8 cellular contexts compared by ENCODE assay signal in the genomic region with DNA sequence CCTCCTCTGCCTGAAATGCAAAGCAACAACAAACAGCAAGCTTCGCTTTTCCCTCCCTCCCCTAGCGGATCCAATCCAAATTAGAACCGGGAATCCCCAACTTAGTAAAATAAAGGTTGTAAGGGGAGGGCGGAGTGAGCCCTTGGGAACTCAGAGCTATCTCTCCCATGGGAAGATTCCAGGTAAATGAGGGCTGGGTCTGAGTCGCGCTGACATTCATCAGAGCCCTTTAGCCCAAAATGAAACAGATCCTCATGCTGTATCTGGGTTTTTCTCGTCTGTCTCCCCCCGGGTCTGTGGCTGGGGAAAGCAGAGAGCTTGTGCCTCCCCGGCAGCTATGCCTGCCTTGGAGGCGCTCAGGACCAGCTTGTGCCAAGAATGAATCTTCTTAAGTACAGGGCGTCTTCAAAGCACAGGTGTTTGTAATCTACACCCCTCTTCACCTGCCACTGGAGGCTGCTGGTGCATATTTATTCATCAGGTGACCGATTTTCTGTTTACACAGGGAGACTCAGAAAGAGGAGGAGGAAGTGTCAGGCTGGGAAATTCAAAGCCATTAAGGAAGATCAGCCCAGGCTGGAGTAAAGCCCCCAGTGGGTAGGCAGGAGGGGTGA. TPM values are rescaled to one million over a fixed set of nuclear protein-coding genes. Genes with fewer than 3 reads are reported as not detected.
A peak's percentile ranks its signal among the peaks of the same experiment; 100 is the strongest.
DNase-seq lines count a peak whose midpoint lies in the region; ATAC-seq, FAIRE-seq and TF ChIP-seq lines count a peak whose summit lies in the region.

No MANE protein-coding gene starts in this region.

- no peak for FAIRE-seq in H1 (lab: Jason Lieb, UNC)

- H2BK15ac ChIP-seq in H1 (ENCODE audit: low read length) = no peak overlapping the region; the same call in 1 of the 2 replicates

- no peak overlapping the region for H4K8ac ChIP-seq in H1 (ENCODE audit: extremely low read depth, insufficient read depth, low read length)

- no peak overlapping the region for H2AFZ ChIP-seq in H1 (ENCODE audit: low read length)

- TF ChIP-seq CTCF in H1 (IDR thresholded peaks at IDR 0.05; ENCODE audit: control extremely low read depth in 1 of 3, insufficient read depth in 1 of 3, low read depth in 1 of 3, low read length in 3 of 3) (no peak), neural crest cell (conservative IDR thresholded peaks at IDR 0.05) (no peak)

- no peak overlapping the region for H3K56ac ChIP-seq in H1 (replicated peaks; ENCODE audit: insufficient read length, low read depth, low read length)

- H3K36me3 ChIP-seq in H1 (ENCODE audit: control insufficient read depth in 2 of 4, insufficient read depth in 4 of 4, low read length in 3 of 4) = no peaks in the 10 kb centered on the region

- H3K4me1 Mint-ChIP-seq in activated T-cell treated with anti-CD3 and anti-CD28 coated beads, Interleukin-2, amount 50 U/mL, for 24 hours (ENCODE audit: low read depth) = peaks cover 45% of the 10 kb centered on the region
- peaks cover 59% of the 10 kb centered on the region for H3K4me1 Mint-ChIP-seq in neural crest cell

- H2BK120ac ChIP-seq in H1 (replicated peaks; ENCODE audit: low read depth, low read length) = no peak overlapping the region

- POLR2A ChIA-PET in H1 (lab: Charles Lee; ENCODE audit: partially characterized antibody) = interaction anchor here (1.1 to 2.4 kb wide), 6 partner anchors 10 to 100 kb away, joined by 3 to 9 read pairs (median 3); no protein-coding TSS in a partner anchor

- 0 out of 2 replicates have a peak overlapping the region, but pooled peaks have one; percentile 7 for H2BK12ac ChIP-seq in H1 (ENCODE audit: low read depth, low read length)

- ATAC-seq in HG03571 (IDR thresholded peaks at IDR 0.05; ENCODE audit: unreplicated experiment) = no peak

- TF ChIP-seq RAD21 in H1 (IDR thresholded peaks at IDR 0.05 in 1 of 2, conservative IDR thresholded peaks at IDR 0.05 in 1 of 2; ENCODE audit: low read depth in 2 of 2, low read length in 2 of 2) = no peak

- H3K23me2 ChIP-seq in H1 (ENCODE audit: low read depth, low read length) = peaks cover 29% of the 10 kb centered on the region

- H3K27me3 Mint-ChIP-seq in activated T-cell treated with anti-CD3 and anti-CD28 coated beads, Interleukin-2, amount 50 U/mL, for 24 hours = no peaks in the 10 kb centered on the region
- H3K27me3 Mint-ChIP-seq in neural crest cell (ENCODE audit: low read depth) = peaks cover 58% of the 10 kb centered on the region

- H3K27ac Mint-ChIP-seq in activated T-cell treated with anti-CD3 and anti-CD28 coated beads, Interleukin-2, amount 50 U/mL, for 24 hours = peak overlapping the region; percentile 63
- H3K27ac Mint-ChIP-seq in neural crest cell (ENCODE audit: unreplicated experiment) = no peak overlapping the region

- H3K9ac ChIP-seq in H1 (replicated peaks in 1 of 4; ENCODE audit: extremely low read depth in 1 of 4, low read depth in 3 of 4, low read length in 3 of 4) = peak overlapping the region in 1 of 4 experiments; percentile 12; a peak in 2 of 7 replicates

- H3K4me3 Mint-ChIP-seq in activated T-cell treated with anti-CD3 and anti-CD28 coated beads, Interleukin-2, amount 50 U/mL, for 24 hours = peak overlapping the region; percentile 85
- H3K4me3 Mint-ChIP-seq in neural crest cell = peak overlapping the region; percentile 86

- CTCF ChIA-PET in H1 (lab: Charles Lee; ENCODE audit: partially characterized antibody) = interaction anchor here (0.6 to 3.5 kb wide), 31 partner anchors 10 to 251 kb away, joined by 3 to 30 read pairs (median 4); no protein-coding TSS in a partner anchor

- peaks cover 3 to 8% of the 10 kb centered on the region in 2 experiments for H4K20me1 ChIP-seq in H1 (replicated peaks in 1 of 2; ENCODE audit: control insufficient read depth in 1 of 2, insufficient read depth in 2 of 2, low read length in 2 of 2)

- H3K27me3 ChIP-seq in H1 (replicated peaks in 1 of 4; ENCODE audit: control insufficient read depth in 3 of 4, extremely low read depth in 1 of 4, insufficient read depth in 3 of 4, low read length in 3 of 4) = no peaks in the 10 kb centered on the region; a peak in 2 of 7 replicates

- H3K18ac ChIP-seq in H1 (ENCODE audit: extremely low read depth, low read length) = peak overlapping the region; percentile 75

- H3K9me3 Mint-ChIP-seq in activated T-cell treated with anti-CD3 and anti-CD28 coated beads, Interleukin-2, amount 50 U/mL, for 24 hours = no peaks in the 10 kb centered on the region
- no peaks in the 10 kb centered on the region for H3K9me3 Mint-ChIP-seq in neural crest cell

- no peak overlapping the region for H2AK5ac ChIP-seq in H1 (ENCODE audit: low read depth, low read length)

- H3K27ac ChIP-seq in H1 (ENCODE audit: low read depth, low read length) = no peak overlapping the region

- peak overlapping the region; percentile 26; the same call in 1 of the 2 replicates for H2BK5ac ChIP-seq in H1 (ENCODE audit: low read depth, low read length)

- 10% methylated on average over 12 of the region's 12 CpGs; no CpG with 5 or more reads in 1 of the 2 experiments for WGBS in H1 (ENCODE audit: extremely low coverage in 1 of 2, insufficient coverage in 1 of 2, insufficient read length in 1 of 2, insufficient replicate concordance in 2 of 2, low coverage in 1 of 2, low lambda C conversion rate in 2 of 2, missing lambda C conversion rate in 1 of 2), 2 experiments

- peak overlapping the region; percentile 54 to 98 (median 64); a peak in 7 of 8 replicates for H3K4me3 ChIP-seq in H1 (ENCODE audit: extremely low read depth in 1 of 4, insufficient read depth in 2 of 4, low read depth in 3 of 4, low read length in 4 of 4)

- no peak overlapping the region for H3K4ac ChIP-seq in H1 (replicated peaks; ENCODE audit: insufficient read length, low read depth, low read length)

- H3K23ac ChIP-seq in H1 (ENCODE audit: insufficient read length) = no peak overlapping the region

- TF ChIP-seq POLR2A in H1 (IDR thresholded peaks at IDR 0.05; ENCODE audit: control extremely low read depth in 1 of 2, low read depth in 2 of 2, low read length in 2 of 2) = no peak

- peaks cover 0 to 27% (median 20%) of the 10 kb centered on the region in 4 experiments; a peak in 6 of 7 replicates for H3K4me1 ChIP-seq in H1 (replicated peaks in 1 of 4; ENCODE audit: control insufficient read depth in 3 of 4, insufficient read depth in 4 of 4, low read length in 3 of 4)

- TF ChIP-seq EP300 in H1 (IDR thresholded peaks at IDR 0.05; ENCODE audit: borderline replicate concordance in 1 of 2, low read depth in 2 of 2, low read length in 2 of 2) = no peak

- peaks cover 10 to 41% of the 10 kb centered on the region in 2 experiments; a peak in 3 of 4 replicates for H3K79me2 ChIP-seq in H1 (ENCODE audit: control insufficient read depth in 1 of 2, insufficient read depth in 2 of 2, low read length in 2 of 2)

- H3K36me3 Mint-ChIP-seq in activated T-cell treated with anti-CD3 and anti-CD28 coated beads, Interleukin-2, amount 50 U/mL, for 24 hours (ENCODE audit: low read depth) = peaks cover 14% of the 10 kb centered on the region
- no peaks in the 10 kb centered on the region for H3K36me3 Mint-ChIP-seq in neural crest cell (ENCODE audit: low read depth)

- H3K4me2 ChIP-seq in H1 (ENCODE audit: insufficient read depth in 1 of 2, low read depth in 2 of 2, low read length in 2 of 2) = peak overlapping the region; percentile 82 to 95

- no peak overlapping the region for H4K5ac ChIP-seq in H1 (ENCODE audit: insufficient read length, low read depth, low read length)

- H3K79me1 ChIP-seq in H1 (ENCODE audit: low read depth, low read length) = peaks cover 13% of the 10 kb centered on the region

- H3K9me3 ChIP-seq in H1 (ENCODE audit: insufficient read depth in 2 of 2, low read depth in 1 of 2, low read length in 1 of 2) = no peaks in the 10 kb centered on the region

- no peak overlapping the region for H3K14ac ChIP-seq in H1 (ENCODE audit: insufficient read length)

- DNase-seq in activated T-cell treated with anti-CD3 and anti-CD28 coated beads, Interleukin-2, amount 50 U/mL, for 24 hours = no peak
- DNase-seq in activated T-cell treated with anti-CD3 and anti-CD28 coated beads, Interleukin-2, amount 50 U/mL, for 1 hour = no peak
- DNase-seq in NCI-H748 (lab: John Stamatoyannopoulos, UW; ENCODE audit: unreplicated experiment) = peak; percentile 86
- DNase-seq in H1 (ENCODE audit: low read depth in 1 of 2, low spot score in 2 of 2) = peak in 1 of 2 experiments; percentile 58
- no peak for DNase-seq in neural crest cell (ENCODE audit: low read depth, low spot score)
- no peak for DNase-seq in OCI-M2 (lab: John Stamatoyannopoulos, UW; ENCODE audit: unreplicated experiment)
- no peak for DNase-seq in GOT3 (lab: John Stamatoyannopoulos, UW)

- 0 out of 2 replicates have a peak overlapping the region, but pooled peaks have one; percentile 61 for H2BK20ac ChIP-seq in H1 (ENCODE audit: low read length)

- no peak overlapping the region for H4K91ac ChIP-seq in H1 (replicated peaks; ENCODE audit: insufficient read length, low read length)

TF ChIP-seq in H1, 55 proteins besides CTCF, POLR2A, EP300 and RAD21 (continues in another document):
- TF ChIP-seq HDAC2 (IDR thresholded peaks at IDR 0.05; ENCODE audit: borderline replicate concordance in 1 of 2, low read depth in 2 of 2, low read length in 2 of 2) = no peak
- no peak for TF ChIP-seq CEBPB (IDR thresholded peaks at IDR 0.05; ENCODE audit: low read depth, low read length)
- TF ChIP-seq SP4 (IDR thresholded peaks at IDR 0.05; ENCODE audit: low read length) = 0 out of 2 replicates have a peak, but pooled peaks have one; percentile 45
- no peak for TF ChIP-seq CREB1 (IDR thresholded peaks at IDR 0.05)
- no peak for TF ChIP-seq GABPA (IDR thresholded peaks at IDR 0.05; ENCODE audit: borderline replicate concordance, insufficient read depth, low read length)
- TF ChIP-seq, protein P1, sequence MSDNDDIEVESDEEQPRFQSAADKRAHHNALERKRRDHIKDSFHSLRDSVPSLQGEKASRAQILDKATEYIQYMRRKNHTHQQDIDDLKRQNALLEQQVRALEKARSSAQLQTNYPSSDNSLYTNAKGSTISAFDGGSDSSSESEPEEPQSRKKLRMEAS (IDR thresholded peaks at IDR 0.05) = no peak
- 0 out of 4 replicates have a peak, but pooled peaks of 1 of the 2 experiments have one; percentile 42 for TF ChIP-seq SIN3A (conservative IDR thresholded peaks at IDR 0.05 in 1 of 2, IDR thresholded peaks at IDR 0.05 in 1 of 2; ENCODE audit: low read depth in 1 of 2, low read length in 2 of 2)

RNA-seq across cellular contexts. Expression of a gene that starts 55.0 kb away (rescaled TPM):
- 65.6 and 66.2 TPM in 2 replicates for total RNA-seq in H1 (2021; fragmentation: NEBNext Ultra II Directional; extraction: Animal tissue kit (Norgen Biotek cat#: 25700))
- polyA plus RNA-seq in H1 (2011; rRNA removed) = 26.0 and 40.0 TPM in 2 replicates
- 26.5 TPM for polyA plus RNA-seq in H1 (2011; cell fraction: cytosol; rRNA removed)
- 123 TPM for polyA plus RNA-seq in H1 (2011; cell fraction: nucleus; rRNA removed)
- polyA plus RNA-seq in H1 (2012, experiment 1 of 2) = 42.4 to 51.0 TPM (median 44.8 TPM) in 4 replicates
- polyA plus RNA-seq in H1 (2012, experiment 2 of 2) = 18.4 TPM
- 30.0 TPM for polyA plus RNA-seq in H1 (2013, experiment 1 of 2)
- polyA plus RNA-seq in H1 (2013, experiment 2 of 2) = 30.1 TPM
- 35.8 and 37.6 TPM in 2 replicates for polyA minus RNA-seq in H1 (2011; rRNA and poly(A)+ RNA removed)
- 76.6 TPM for polyA minus RNA-seq in H1 (2011; cell fraction: cytosol; rRNA and poly(A)+ RNA removed)
- polyA minus RNA-seq in H1 (2011; cell fraction: nucleus; rRNA and poly(A)+ RNA removed) = 93.7 TPM
- total RNA-seq in neural crest cell = 26.7 and 27.3 TPM in 2 replicates
